In genomic region chr18:63366270-63366990, GRCh38 we compare ENCODE assay signal across 8 cellular contexts.
DNase-seq lines count a peak whose midpoint lies in the region; ATAC-seq and TF ChIP-seq lines count a peak whose summit lies in the region.

No MANE protein-coding gene starts in this region.

- no peak overlapping the region for H3K27ac ChIP-seq in iPS DF 6.9 (ENCODE audit: low read length)

- DNase-seq in DMS153 (lab: John Stamatoyannopoulos, UW) (peak; percentile 28), HuH-7 (ENCODE audit: low spot score) (peak; percentile 48), astrocyte of the cerebellum (ENCODE audit: low read depth) (peak; percentile 34), iPS DF 6.9 (ENCODE audit: low read depth, low spot score) (peak; percentile 18), skeletal muscle cell (ENCODE audit: low read depth) (peak; percentile 23), midbrain (lab: John Stamatoyannopoulos, UW) (no peak)
- peak; percentile 72 for DNase-seq in T-helper 2 cell treated with Interferon-gamma antibody and Interleukin-4, amounts not matched to agents 5 μg/mL and 100 μg/mL, for 36 hours (ENCODE audit: low spot score)

- H3K4me1 ChIP-seq in iPS DF 6.9 (ENCODE audit: control insufficient read depth, insufficient read depth, low read length): no peaks in the 10 kb centered on the region

- H3K36me3 Mint-ChIP-seq in T-helper 2 cell treated with Interferon-gamma antibody and Interleukin-4, amounts not matched to agents 5 μg/mL and 100 μg/mL, for 36 hours (ENCODE audit: low read depth): peaks cover 25% of the 10 kb centered on the region

- H3K4me3 ChIP-seq in astrocyte of the cerebellum (ENCODE audit: low read depth, low read length) (peak overlapping the region; percentile 86), iPS DF 6.9 (ENCODE audit: low read length) (peak overlapping the region; percentile 76; the same call in 1 of the 2 replicates), skeletal muscle cell (ENCODE audit: low read depth, low read length) (peak overlapping the region; percentile 93)

- H3K9me3 ChIP-seq in iPS DF 6.9 (ENCODE audit: control insufficient read depth, insufficient read depth, low read length): no peaks in the 10 kb centered on the region

- H3K27me3 ChIP-seq in iPS DF 6.9 (ENCODE audit: control insufficient read depth, insufficient read depth, low read length): no peaks in the 10 kb centered on the region; the same call in 1 of the 2 replicates

- H3K36me3 ChIP-seq in iPS DF 6.9 (ENCODE audit: control insufficient read depth, insufficient read depth, low read length): peaks cover 4% of the 10 kb centered on the region; the same call in 1 of the 2 replicates

- WGBS in iPS DF 6.9 (ENCODE audit: insufficient coverage, insufficient read length): no CpG with 5 or more reads among the region's 60 CpGs

- TF ChIP-seq CTCF in astrocyte of the cerebellum (IDR thresholded peaks at IDR 0.05; ENCODE audit: low read depth, low read length, missing control alignments): no peak

- peak; percentile 37 for ATAC-seq in GM21515 (IDR thresholded peaks at IDR 0.05; ENCODE audit: unreplicated experiment)

- H3K27me3 Mint-ChIP-seq in T-helper 2 cell treated with Interferon-gamma antibody and Interleukin-4, amounts not matched to agents 5 μg/mL and 100 μg/mL, for 36 hours (ENCODE audit: low read depth): no peaks in the 10 kb centered on the region

- peaks cover 27% of the 10 kb centered on the region for H3K9me3 Mint-ChIP-seq in T-helper 2 cell treated with Interferon-gamma antibody and Interleukin-4, amounts not matched to agents 5 μg/mL and 100 μg/mL, for 36 hours

- peak overlapping the region; percentile 98 for H3K4me3 Mint-ChIP-seq in T-helper 2 cell treated with Interferon-gamma antibody and Interleukin-4, amounts not matched to agents 5 μg/mL and 100 μg/mL, for 36 hours

- H3K4me1 Mint-ChIP-seq in T-helper 2 cell treated with Interferon-gamma antibody and Interleukin-4, amounts not matched to agents 5 μg/mL and 100 μg/mL, for 36 hours (ENCODE audit: low read depth): peaks cover 35% of the 10 kb centered on the region

- in situ Hi-C loops in astrocyte of the cerebellum (cut with HindIII; ENCODE audit: low sequenced_read_pairs): no loop called here

- peak overlapping the region; percentile 85 for H3K27ac Mint-ChIP-seq in T-helper 2 cell treated with Interferon-gamma antibody and Interleukin-4, amounts not matched to agents 5 μg/mL and 100 μg/mL, for 36 hours
